ENCODE assay signal across 1 cellular context in genomic region chr12:45988259-45988658, GRCh38.
TF ChIP-seq lines count a peak whose summit lies in the region.

No MANE protein-coding gene starts in this region.

TF ChIP-seq in WTC11, 78 proteins besides CTCF, POLR2A, EP300 and RAD21 (continued from another document):
- TF ChIP-seq ARID4B (CRISPR knock-in tag; IDR thresholded peaks at IDR 0.05; ENCODE audit: borderline replicate concordance) (no peak), TEAD1 (CRISPR knock-in tag; IDR thresholded peaks at IDR 0.05) (no peak), ZNF423 (CRISPR knock-in tag; IDR thresholded peaks at IDR 0.05) (no peak), ZNF232 (CRISPR knock-in tag; IDR thresholded peaks at IDR 0.05) (no peak)
